20 cellular contexts compared by ENCODE assay signal in genomic region chr17:4673169-4673568, GRCh38. TPM values are rescaled to one million over a fixed set of nuclear protein-coding genes. Genes with fewer than 3 reads are reported as not detected.
DNase-seq lines count a peak whose midpoint lies in the region; ATAC-seq, FAIRE-seq and TF ChIP-seq lines count a peak whose summit lies in the region.
"Had no signal": no experiment of that assay in that cellular context is flagged by ENCODE, and none has a peak within 500 bp of the region (broad histone marks: within the 10 kb centered on the region; RNA-seq: fewer than 3 reads in every experiment).

No MANE protein-coding gene starts in this region.

- BruUV-seq in HepG2 (replicated peaks; lab: Mats Ljungman, UMichigan) = no TSS peak

- H4K20me1 ChIP-seq in HepG2 (ENCODE audit: insufficient read depth, low read length) = no peaks in the 10 kb centered on the region

- H3K79me2 ChIP-seq in HepG2 (ENCODE audit: insufficient read depth, low read length) = no peaks in the 10 kb centered on the region

- H3K4me3 ChIP-seq in HepG2 (replicated peaks in 1 of 3; ENCODE audit: insufficient read depth in 1 of 3, low read depth in 2 of 3, low read length in 3 of 3) = no peak overlapping the region
- H3K4me3 ChIP-seq: GM12878 had no signal

- H3K9me3 ChIP-seq in HepG2 (ENCODE audit: low read length) = no peaks in the 10 kb centered on the region
- H3K9me3 ChIP-seq: BE2C had no signal

- H3K4me3 Mint-ChIP-seq in activated CD8-positive, alpha-beta T cell treated with anti-CD3 and anti-CD28 coated beads for 36 hours = no peak overlapping the region
- H3K4me3 Mint-ChIP-seq in activated CD8-positive, alpha-beta T cell treated with anti-CD3 and anti-CD28 coated beads, Interleukin-2, amount 10 ng/mL, durations not matched to agents 7 days and 5 days = no peak overlapping the region
- H3K4me3 Mint-ChIP-seq in dendritic cell treated with granulocyte-macrophage colony-stimulating factor and Interleukin-4, amounts not matched to agents 40 ng/mL and 50 ng/mL, for 4 days = no peak overlapping the region
- no peak overlapping the region for H3K4me3 Mint-ChIP-seq in stimulated activated naive B cell treated with anti-CD40 and anti-IgM and Interleukin-4, amounts not matched to agents 10 μg/mL and 1 μg/mL and 100 μg/mL, for 72 hours
- H3K4me3 Mint-ChIP-seq: CD4-positive, CD25-positive, alpha-beta regulatory T cell; CD8-positive, alpha-beta memory T cell; H9 had no signal

- POLR2A ChIA-PET in activated CD8-positive, alpha-beta T cell treated with anti-CD3 and anti-CD28 coated beads for 36 hours (lab: Charles Lee) = no interaction called here
- POLR2A ChIA-PET in activated CD8-positive, alpha-beta T cell treated with anti-CD3 and anti-CD28 coated beads, Interleukin-2, amount 10 ng/mL, durations not matched to agents 7 days and 5 days (lab: Charles Lee) = no interaction called here
- POLR2A ChIA-PET in HepG2 (lab: Yijun Ruan, JAX) = no interaction called here

- peaks cover 51 to 68% of the 10 kb centered on the region in 2 experiments for H3K36me3 ChIP-seq in HepG2 (replicated peaks in 1 of 2; ENCODE audit: control insufficient read depth in 1 of 2, insufficient read depth in 2 of 2, low read length in 2 of 2)

- H3K9ac ChIP-seq in HepG2 (ENCODE audit: insufficient read depth, low read depth, low read length) = no peak overlapping the region

- TF ChIP-seq POLR2A in HepG2 (IDR thresholded peaks at IDR 0.05; ENCODE audit: insufficient read depth in 1 of 2, low read depth in 2 of 2, low read length in 2 of 2) = no peak

- intact Hi-C loops in activated CD8-positive, alpha-beta T cell treated with anti-CD3 and anti-CD28 coated beads for 36 hours (cut with micrococcal nuclease) = no loop called here
- intact Hi-C loops in dendritic cell treated with granulocyte-macrophage colony-stimulating factor and Interleukin-4, amounts not matched to agents 40 ng/mL and 50 ng/mL, for 4 days (cut with micrococcal nuclease) = no loop called here
- intact Hi-C loops in HepG2 (cut with micrococcal nuclease; ENCODE audit: unreplicated experiment) = no loop called here

- FAIRE-seq in HepG2 (lab: Jason Lieb, UNC) = no peak
- FAIRE-seq: GM12878, H1 had no signal

- 86% methylated on average over 11 of the region's 11 CpGs for WGBS in HepG2 (ENCODE audit: low lambda C conversion rate)

- peak overlapping the region; percentile 15 for H3K27ac Mint-ChIP-seq in activated CD8-positive, alpha-beta T cell treated with anti-CD3 and anti-CD28 coated beads for 36 hours
- no peak overlapping the region for H3K27ac Mint-ChIP-seq in activated CD8-positive, alpha-beta T cell treated with anti-CD3 and anti-CD28 coated beads, Interleukin-2, amount 10 ng/mL, durations not matched to agents 7 days and 5 days
- H3K27ac Mint-ChIP-seq in dendritic cell treated with granulocyte-macrophage colony-stimulating factor and Interleukin-4, amounts not matched to agents 40 ng/mL and 50 ng/mL, for 4 days = peak overlapping the region; percentile 61
- peak overlapping the region; percentile 62 for H3K27ac Mint-ChIP-seq in stimulated activated naive B cell treated with anti-CD40 and anti-IgM and Interleukin-4, amounts not matched to agents 10 μg/mL and 1 μg/mL and 100 μg/mL, for 72 hours
- H3K27ac Mint-ChIP-seq: CD4-positive, CD25-positive, alpha-beta regulatory T cell had no signal

- no peaks in the 10 kb centered on the region for H3K9me3 Mint-ChIP-seq in activated CD8-positive, alpha-beta T cell treated with anti-CD3 and anti-CD28 coated beads for 36 hours
- no peaks in the 10 kb centered on the region for H3K9me3 Mint-ChIP-seq in activated CD8-positive, alpha-beta T cell treated with anti-CD3 and anti-CD28 coated beads, Interleukin-2, amount 10 ng/mL, durations not matched to agents 7 days and 5 days (ENCODE audit: insufficient read depth)
- H3K9me3 Mint-ChIP-seq in dendritic cell treated with granulocyte-macrophage colony-stimulating factor and Interleukin-4, amounts not matched to agents 40 ng/mL and 50 ng/mL, for 4 days = no peaks in the 10 kb centered on the region
- no peaks in the 10 kb centered on the region for H3K9me3 Mint-ChIP-seq in stimulated activated naive B cell treated with anti-CD40 and anti-IgM and Interleukin-4, amounts not matched to agents 10 μg/mL and 1 μg/mL and 100 μg/mL, for 72 hours
- H3K9me3 Mint-ChIP-seq: CD4-positive, CD25-positive, alpha-beta regulatory T cell; CD8-positive, alpha-beta memory T cell; H9 had no signal

- H3K4me1 ChIP-seq in HepG2 (ENCODE audit: insufficient read depth, low read length) = no peaks in the 10 kb centered on the region
- H3K4me1 ChIP-seq: BE2C had no signal

- peaks cover 48% of the 10 kb centered on the region for H3K36me3 Mint-ChIP-seq in activated CD8-positive, alpha-beta T cell treated with anti-CD3 and anti-CD28 coated beads for 36 hours (ENCODE audit: low read depth)
- H3K36me3 Mint-ChIP-seq in activated CD8-positive, alpha-beta T cell treated with anti-CD3 and anti-CD28 coated beads, Interleukin-2, amount 10 ng/mL, durations not matched to agents 7 days and 5 days (ENCODE audit: low read depth) = peaks cover 44% of the 10 kb centered on the region
- peaks cover 83% of the 10 kb centered on the region for H3K36me3 Mint-ChIP-seq in dendritic cell treated with granulocyte-macrophage colony-stimulating factor and Interleukin-4, amounts not matched to agents 40 ng/mL and 50 ng/mL, for 4 days (ENCODE audit: low read depth)
- H3K36me3 Mint-ChIP-seq in stimulated activated naive B cell treated with anti-CD40 and anti-IgM and Interleukin-4, amounts not matched to agents 10 μg/mL and 1 μg/mL and 100 μg/mL, for 72 hours = peaks cover 37 to 64% of the 10 kb centered on the region in 2 donors

- DNase-seq in activated CD8-positive, alpha-beta T cell treated with anti-CD3 and anti-CD28 coated beads for 36 hours = no peak
- DNase-seq in activated CD8-positive, alpha-beta T cell treated with anti-CD3 and anti-CD28 coated beads, Interleukin-2, amount 10 ng/mL, durations not matched to agents 7 days and 5 days = no peak
- DNase-seq in HepG2 (ENCODE audit: low spot score) (no peak), NCI-H2107 (lab: John Stamatoyannopoulos, UW) (no peak)
- no peak for DNase-seq in stimulated activated naive B cell treated with anti-CD40 and anti-IgM and Interleukin-4, amounts not matched to agents 10 μg/mL and 1 μg/mL and 100 μg/mL, for 72 hours
- DNase-seq: BE2C; C1 segment of cervical spinal cord; CD4-positive, CD25-positive, alpha-beta regulatory T cell; CD8-positive, alpha-beta memory T cell; COR-L47; DMS 273 treated with DMSO at 0.1 percent for 48 hours; DMS53; DND-41; EL; H9 had no signal

- H3K4me1 Mint-ChIP-seq in activated CD8-positive, alpha-beta T cell treated with anti-CD3 and anti-CD28 coated beads for 36 hours (ENCODE audit: low read depth) = peaks cover 1% of the 10 kb centered on the region
- H3K4me1 Mint-ChIP-seq in activated CD8-positive, alpha-beta T cell treated with anti-CD3 and anti-CD28 coated beads, Interleukin-2, amount 10 ng/mL, durations not matched to agents 7 days and 5 days (ENCODE audit: low read depth) = peaks cover 2% of the 10 kb centered on the region
- peaks cover 70% of the 10 kb centered on the region for H3K4me1 Mint-ChIP-seq in dendritic cell treated with granulocyte-macrophage colony-stimulating factor and Interleukin-4, amounts not matched to agents 40 ng/mL and 50 ng/mL, for 4 days (ENCODE audit: low read depth)
- no peaks in the 10 kb centered on the region for H3K4me1 Mint-ChIP-seq in stimulated activated naive B cell treated with anti-CD40 and anti-IgM and Interleukin-4, amounts not matched to agents 10 μg/mL and 1 μg/mL and 100 μg/mL, for 72 hours
- H3K4me1 Mint-ChIP-seq: CD8-positive, alpha-beta memory T cell had no signal

- no peak overlapping the region for H2AFZ ChIP-seq in HepG2 (ENCODE audit: low read length)

- TF ChIP-seq EP300 in HepG2 (IDR thresholded peaks at IDR 0.05; ENCODE audit: low read depth in 2 of 2, low read length in 2 of 2) (no peak), HepG2 (CRISPR knock-in tag; IDR thresholded peaks at IDR 0.05; ENCODE audit: borderline replicate concordance) (no peak)

- no peak overlapping the region for H3K4me2 ChIP-seq in HepG2 (ENCODE audit: low read depth, low read length)

- no peak for TF ChIP-seq CTCF in activated CD8-positive, alpha-beta T cell treated with anti-CD3 and anti-CD28 coated beads for 36 hours (IDR thresholded peaks at IDR 0.05)
- no peak for TF ChIP-seq CTCF in HepG2 (CRISPR knock-in tag; IDR thresholded peaks at IDR 0.05)

- H3K27ac ChIP-seq in HepG2 (ENCODE audit: extremely low read length, insufficient read depth, low read length) = no peak overlapping the region

- H3K27me3 Mint-ChIP-seq in activated CD8-positive, alpha-beta T cell treated with anti-CD3 and anti-CD28 coated beads for 36 hours = no peaks in the 10 kb centered on the region
- no peaks in the 10 kb centered on the region for H3K27me3 Mint-ChIP-seq in activated CD8-positive, alpha-beta T cell treated with anti-CD3 and anti-CD28 coated beads, Interleukin-2, amount 10 ng/mL, durations not matched to agents 7 days and 5 days (ENCODE audit: low read depth)
- H3K27me3 Mint-ChIP-seq in dendritic cell treated with granulocyte-macrophage colony-stimulating factor and Interleukin-4, amounts not matched to agents 40 ng/mL and 50 ng/mL, for 4 days = no peaks in the 10 kb centered on the region
- H3K27me3 Mint-ChIP-seq in stimulated activated naive B cell treated with anti-CD40 and anti-IgM and Interleukin-4, amounts not matched to agents 10 μg/mL and 1 μg/mL and 100 μg/mL, for 72 hours = no peaks in the 10 kb centered on the region
- H3K27me3 Mint-ChIP-seq: CD4-positive, CD25-positive, alpha-beta regulatory T cell; CD8-positive, alpha-beta memory T cell had no signal

- TF ChIP-seq RAD21 in HepG2 (CRISPR knock-in tag; IDR thresholded peaks at IDR 0.05) = no peak

- in situ Hi-C loops in HepG2 (cut with HindIII; ENCODE audit: extremely low pct_ligation_motif_present, low pct_unique_long_range_greater_than_20kb) = no loop called here

- ATAC-seq in activated CD8-positive, alpha-beta T cell treated with anti-CD3 and anti-CD28 coated beads for 36 hours = no peak
- no peak for ATAC-seq in activated CD8-positive, alpha-beta T cell treated with anti-CD3 and anti-CD28 coated beads, Interleukin-2, amount 10 ng/mL, durations not matched to agents 7 days and 5 days
- ATAC-seq in HepG2 = 0 out of 3 replicates have a peak, but pooled peaks have one; percentile 14
- ATAC-seq in stimulated activated naive B cell treated with anti-CD40 and anti-IgM and Interleukin-4, amounts not matched to agents 10 μg/mL and 1 μg/mL and 100 μg/mL, for 72 hours (replicated peaks) = no peak
- ATAC-seq in HG02885 (IDR thresholded peaks at IDR 0.05; ENCODE audit: poor library complexity, unreplicated experiment) = no peak
- ATAC-seq: GM12878 had no signal

- H3K27me3 ChIP-seq in HepG2 (ENCODE audit: control insufficient read depth in 1 of 2, insufficient read depth in 2 of 2, low read length in 2 of 2) = no peaks in the 10 kb centered on the region
- H3K27me3 ChIP-seq: BE2C had no signal

- CTCF ChIA-PET in activated CD8-positive, alpha-beta T cell treated with anti-CD3 and anti-CD28 coated beads for 36 hours (lab: Charles Lee) = no interaction called here
- CTCF ChIA-PET in activated CD8-positive, alpha-beta T cell treated with anti-CD3 and anti-CD28 coated beads, Interleukin-2, amount 10 ng/mL, durations not matched to agents 7 days and 5 days (lab: Charles Lee) = no interaction called here
- CTCF ChIA-PET in HepG2 (lab: Yijun Ruan, JAX; ENCODE audit: low intra/inter-chr PET ratio, low total read pairs) = no interaction called here

RNA-seq across cellular contexts. Expression of gene PELP1, which starts 30.8 kb away (rescaled TPM):
- 100 to 1,000 TPM; 108 to 117 TPM for total RNA-seq in activated CD8-positive, alpha-beta T cell treated with anti-CD3 and anti-CD28 coated beads for 36 hours
- total RNA-seq in activated CD8-positive, alpha-beta T cell treated with anti-CD3 and anti-CD28 coated beads, Interleukin-2, amount 10 ng/mL, durations not matched to agents 7 days and 5 days = 10 to 100 TPM; 69.2 to 76.1 TPM
- total RNA-seq in HepG2 (2016; rRNA removed; fragmentation: Illumina TruSeq; extraction: Trizol) = 27.8 and 33.2 TPM in 2 replicates
- 8.6 and 9.3 TPM in 2 replicates for total RNA-seq in HepG2 (2016; cell fraction: cytosol; rRNA removed; fragmentation: Illumina TruSeq; extraction: Trizol; ENCODE audit: low read depth)
- total RNA-seq in HepG2 (2016; cell fraction: insoluble cytoplasmic fraction; rRNA removed; fragmentation: Illumina TruSeq; extraction: Trizol) = 29.7 and 32.3 TPM in 2 replicates
- 8.2 and 11.4 TPM in 2 replicates for total RNA-seq in HepG2 (2016; cell fraction: membrane; rRNA removed; fragmentation: Illumina TruSeq; extraction: Trizol)
- 38.3 and 51.4 TPM in 2 replicates for total RNA-seq in HepG2 (2016; cell fraction: nucleus; rRNA removed; fragmentation: Illumina TruSeq; extraction: Trizol)
- 14.9 and 22.5 TPM in 2 replicates for polyA plus RNA-seq in HepG2 (2011; rRNA removed)
- polyA plus RNA-seq in HepG2 (2011; cell fraction: cytosol; rRNA removed) = 4.3 and 5.4 TPM in 2 replicates
- 83.8 and 108 TPM in 2 replicates for polyA plus RNA-seq in HepG2 (2011; cell fraction: nucleus; rRNA removed)
- polyA plus RNA-seq in HepG2 (2012) = 32.3 and 36.6 TPM in 2 replicates
- polyA plus RNA-seq in HepG2 (2016; cell fraction: cytosol; fragmentation: Illumina TruSeq; extraction: Trizol; ENCODE audit: low read depth) = 1.4 and 1.8 TPM in 2 replicates
- 18.5 and 30.6 TPM in 2 replicates for polyA plus RNA-seq in HepG2 (2016; cell fraction: insoluble cytoplasmic fraction; fragmentation: Illumina TruSeq; extraction: Trizol; ENCODE audit: low read depth)
- 3.5 and 4.7 TPM in 2 replicates for polyA plus RNA-seq in HepG2 (2016; cell fraction: membrane; fragmentation: Illumina TruSeq; extraction: Trizol; ENCODE audit: low read depth)
- 96.8 and 111 TPM in 2 replicates for polyA plus RNA-seq in HepG2 (2016; cell fraction: nucleus; fragmentation: Illumina TruSeq; extraction: Trizol; ENCODE audit: insufficient read depth, low read depth)
- 69.8 and 87.2 TPM in 2 replicates for polyA minus RNA-seq in HepG2 (2011; rRNA and poly(A)+ RNA removed; ENCODE audit: low replicate concordance)
- 14.3 and 16.8 TPM in 2 replicates for polyA minus RNA-seq in HepG2 (2011; cell fraction: cytosol; rRNA and poly(A)+ RNA removed)
- 39.3 and 65.8 TPM in 2 replicates for polyA minus RNA-seq in HepG2 (2011; cell fraction: nucleus; rRNA and poly(A)+ RNA removed)

RNA-seq across cellular contexts. Expression of gene ALOX15, which starts 31.7 kb away (rescaled TPM):
- not detected for total RNA-seq in activated CD8-positive, alpha-beta T cell treated with anti-CD3 and anti-CD28 coated beads for 36 hours
- total RNA-seq in activated CD8-positive, alpha-beta T cell treated with anti-CD3 and anti-CD28 coated beads, Interleukin-2, amount 10 ng/mL, durations not matched to agents 7 days and 5 days = not detected
- total RNA-seq in HepG2 (2016; rRNA removed; fragmentation: Illumina TruSeq; extraction: Trizol) = 0.04 TPM in 1 of 2 replicates, not detected in the other
- not detected in 2 replicates for total RNA-seq in HepG2 (2016; cell fraction: cytosol; rRNA removed; fragmentation: Illumina TruSeq; extraction: Trizol; ENCODE audit: low read depth)
- 0.09 TPM in 1 of 2 replicates, not detected in the other for total RNA-seq in HepG2 (2016; cell fraction: insoluble cytoplasmic fraction; rRNA removed; fragmentation: Illumina TruSeq; extraction: Trizol)
- total RNA-seq in HepG2 (2016; cell fraction: membrane; rRNA removed; fragmentation: Illumina TruSeq; extraction: Trizol) = not detected in 2 replicates
- total RNA-seq in HepG2 (2016; cell fraction: nucleus; rRNA removed; fragmentation: Illumina TruSeq; extraction: Trizol) = not detected in 2 replicates
- 0.35 TPM in 1 of 2 replicates, not detected in the other for polyA plus RNA-seq in HepG2 (2011; rRNA removed)
- 0.01 and 0.03 TPM in 2 replicates for polyA plus RNA-seq in HepG2 (2011; cell fraction: cytosol; rRNA removed)
- polyA plus RNA-seq in HepG2 (2011; cell fraction: nucleus; rRNA removed) = not detected in 2 replicates
- polyA plus RNA-seq in HepG2 (2012) = not detected in 2 replicates
- polyA plus RNA-seq in HepG2 (2016; cell fraction: cytosol; fragmentation: Illumina TruSeq; extraction: Trizol; ENCODE audit: low read depth) = not detected in 2 replicates
- not detected in 2 replicates for polyA plus RNA-seq in HepG2 (2016; cell fraction: insoluble cytoplasmic fraction; fragmentation: Illumina TruSeq; extraction: Trizol; ENCODE audit: low read depth)
- polyA plus RNA-seq in HepG2 (2016; cell fraction: membrane; fragmentation: Illumina TruSeq; extraction: Trizol; ENCODE audit: low read depth) = not detected in 2 replicates
- not detected in 2 replicates for polyA plus RNA-seq in HepG2 (2016; cell fraction: nucleus; fragmentation: Illumina TruSeq; extraction: Trizol; ENCODE audit: insufficient read depth, low read depth)
- not detected in 2 replicates for polyA minus RNA-seq in HepG2 (2011; rRNA and poly(A)+ RNA removed; ENCODE audit: low replicate concordance)
- polyA minus RNA-seq in HepG2 (2011; cell fraction: cytosol; rRNA and poly(A)+ RNA removed) = not detected in 2 replicates
- polyA minus RNA-seq in HepG2 (2011; cell fraction: nucleus; rRNA and poly(A)+ RNA removed) = not detected in 2 replicates
- total RNA-seq: A172; CD4-positive, CD25-positive, alpha-beta regulatory T cell; CD8-positive, alpha-beta memory T cell had no signal
- polyA plus RNA-seq: CD4-positive, CD25-positive, alpha-beta regulatory T cell; CD8-positive, alpha-beta memory T cell had no signal

RNA-seq across cellular contexts. Expression of gene ARRB2, which starts 37.3 kb away (rescaled TPM):
- 100 to 1,000 TPM; 163 to 176 TPM for total RNA-seq in activated CD8-positive, alpha-beta T cell treated with anti-CD3 and anti-CD28 coated beads for 36 hours
- total RNA-seq in activated CD8-positive, alpha-beta T cell treated with anti-CD3 and anti-CD28 coated beads, Interleukin-2, amount 10 ng/mL, durations not matched to agents 7 days and 5 days = 100 to 1,000 TPM; 302 to 316 TPM
- total RNA-seq in HepG2 (2016; rRNA removed; fragmentation: Illumina TruSeq; extraction: Trizol) = 15.5 and 21.5 TPM in 2 replicates
- 26.6 and 31.6 TPM in 2 replicates for total RNA-seq in HepG2 (2016; cell fraction: cytosol; rRNA removed; fragmentation: Illumina TruSeq; extraction: Trizol; ENCODE audit: low read depth)
- total RNA-seq in HepG2 (2016; cell fraction: insoluble cytoplasmic fraction; rRNA removed; fragmentation: Illumina TruSeq; extraction: Trizol) = 11.0 and 21.7 TPM in 2 replicates
- total RNA-seq in HepG2 (2016; cell fraction: membrane; rRNA removed; fragmentation: Illumina TruSeq; extraction: Trizol) = 39.2 and 42.1 TPM in 2 replicates
- total RNA-seq in HepG2 (2016; cell fraction: nucleus; rRNA removed; fragmentation: Illumina TruSeq; extraction: Trizol) = 14.4 and 14.9 TPM in 2 replicates
- 49.2 and 58.4 TPM in 2 replicates for polyA plus RNA-seq in HepG2 (2011; rRNA removed)
- 39.2 and 47.6 TPM in 2 replicates for polyA plus RNA-seq in HepG2 (2011; cell fraction: cytosol; rRNA removed)
- 125 and 127 TPM in 2 replicates for polyA plus RNA-seq in HepG2 (2011; cell fraction: nucleus; rRNA removed)
- 56.5 and 69.1 TPM in 2 replicates for polyA plus RNA-seq in HepG2 (2012)
- polyA plus RNA-seq in HepG2 (2016; cell fraction: cytosol; fragmentation: Illumina TruSeq; extraction: Trizol; ENCODE audit: low read depth) = 73.1 and 77.8 TPM in 2 replicates
- 31.2 and 37.0 TPM in 2 replicates for polyA plus RNA-seq in HepG2 (2016; cell fraction: insoluble cytoplasmic fraction; fragmentation: Illumina TruSeq; extraction: Trizol; ENCODE audit: low read depth)
- 82.8 and 84.1 TPM in 2 replicates for polyA plus RNA-seq in HepG2 (2016; cell fraction: membrane; fragmentation: Illumina TruSeq; extraction: Trizol; ENCODE audit: low read depth)
- 77.0 and 85.1 TPM in 2 replicates for polyA plus RNA-seq in HepG2 (2016; cell fraction: nucleus; fragmentation: Illumina TruSeq; extraction: Trizol; ENCODE audit: insufficient read depth, low read depth)
- 30.3 and 32.9 TPM in 2 replicates for polyA minus RNA-seq in HepG2 (2011; rRNA and poly(A)+ RNA removed; ENCODE audit: low replicate concordance)
- polyA minus RNA-seq in HepG2 (2011; cell fraction: cytosol; rRNA and poly(A)+ RNA removed) = 17.3 and 18.1 TPM in 2 replicates
- 19.2 and 23.5 TPM in 2 replicates for polyA minus RNA-seq in HepG2 (2011; cell fraction: nucleus; rRNA and poly(A)+ RNA removed)

RNA-seq across cellular contexts. Expression of gene MED11, which starts 58.1 kb away (rescaled TPM):
- total RNA-seq in activated CD8-positive, alpha-beta T cell treated with anti-CD3 and anti-CD28 coated beads for 36 hours = 10 to 100 TPM; 19.0 to 23.8 TPM
- total RNA-seq in activated CD8-positive, alpha-beta T cell treated with anti-CD3 and anti-CD28 coated beads, Interleukin-2, amount 10 ng/mL, durations not matched to agents 7 days and 5 days = 10 to 100 TPM; 23.0 to 27.2 TPM
- total RNA-seq in HepG2 (2016; rRNA removed; fragmentation: Illumina TruSeq; extraction: Trizol) = 20.2 and 25.1 TPM in 2 replicates
- total RNA-seq in HepG2 (2016; cell fraction: cytosol; rRNA removed; fragmentation: Illumina TruSeq; extraction: Trizol; ENCODE audit: low read depth) = 3.6 and 4.5 TPM in 2 replicates
- total RNA-seq in HepG2 (2016; cell fraction: insoluble cytoplasmic fraction; rRNA removed; fragmentation: Illumina TruSeq; extraction: Trizol) = 20.3 and 31.3 TPM in 2 replicates
- 6.8 and 9.9 TPM in 2 replicates for total RNA-seq in HepG2 (2016; cell fraction: membrane; rRNA removed; fragmentation: Illumina TruSeq; extraction: Trizol)
- 7.9 and 8.0 TPM in 2 replicates for total RNA-seq in HepG2 (2016; cell fraction: nucleus; rRNA removed; fragmentation: Illumina TruSeq; extraction: Trizol)
- polyA plus RNA-seq in HepG2 (2011; rRNA removed) = 36.2 and 39.0 TPM in 2 replicates
- polyA plus RNA-seq in HepG2 (2011; cell fraction: cytosol; rRNA removed) = 34.0 and 41.9 TPM in 2 replicates
- polyA plus RNA-seq in HepG2 (2011; cell fraction: nucleus; rRNA removed) = 23.2 and 26.5 TPM in 2 replicates
- polyA plus RNA-seq in HepG2 (2012) = 23.6 and 23.7 TPM in 2 replicates
- 4.5 and 4.8 TPM in 2 replicates for polyA plus RNA-seq in HepG2 (2016; cell fraction: cytosol; fragmentation: Illumina TruSeq; extraction: Trizol; ENCODE audit: low read depth)
- 34.8 and 37.3 TPM in 2 replicates for polyA plus RNA-seq in HepG2 (2016; cell fraction: insoluble cytoplasmic fraction; fragmentation: Illumina TruSeq; extraction: Trizol; ENCODE audit: low read depth)
- 7.4 and 8.2 TPM in 2 replicates for polyA plus RNA-seq in HepG2 (2016; cell fraction: membrane; fragmentation: Illumina TruSeq; extraction: Trizol; ENCODE audit: low read depth)
- polyA plus RNA-seq in HepG2 (2016; cell fraction: nucleus; fragmentation: Illumina TruSeq; extraction: Trizol; ENCODE audit: insufficient read depth, low read depth) = 23.5 and 24.2 TPM in 2 replicates
- 12.0 and 42.0 TPM in 2 replicates for polyA minus RNA-seq in HepG2 (2011; rRNA and poly(A)+ RNA removed; ENCODE audit: low replicate concordance)
- 9.0 and 13.7 TPM in 2 replicates for polyA minus RNA-seq in HepG2 (2011; cell fraction: cytosol; rRNA and poly(A)+ RNA removed)
- 8.0 and 9.3 TPM in 2 replicates for polyA minus RNA-seq in HepG2 (2011; cell fraction: nucleus; rRNA and poly(A)+ RNA removed)
